8 cellular contexts compared by ENCODE assay signal in the genomic region with DNA sequence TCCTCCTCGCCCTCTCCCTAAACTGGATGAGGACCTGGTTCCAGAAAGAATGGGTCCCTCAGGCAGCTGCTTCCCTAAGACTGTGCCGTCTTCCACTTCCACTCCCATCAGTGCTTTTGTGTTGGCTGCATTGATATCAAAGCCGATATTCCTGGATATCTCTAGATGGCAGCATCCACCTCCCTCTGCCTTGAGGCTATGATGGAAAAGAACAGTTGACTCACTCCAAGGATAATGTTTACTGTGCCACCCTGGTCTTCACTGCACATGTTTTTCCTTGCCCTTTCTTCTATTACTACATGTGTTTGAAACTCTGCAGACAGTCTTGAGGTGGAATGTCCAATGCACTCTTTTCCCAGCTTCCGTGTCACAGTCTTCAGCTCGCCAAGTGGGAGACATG.
DNase-seq lines count a peak whose midpoint lies in the region; ATAC-seq and TF ChIP-seq lines count a peak whose summit lies in the region.

No MANE protein-coding gene starts in this region.

- DNase-seq in NCI-H146 (lab: John Stamatoyannopoulos, UW) (peak; percentile 44), chondrocyte (ENCODE audit: low spot score) (no peak), midbrain (lab: John Stamatoyannopoulos, UW) (peak; percentile 62), epidermal melanocyte (ENCODE audit: insufficient read length, low spot score) (no peak), cortex of kidney (lab: John Stamatoyannopoulos, UW) (no peak)

- H3K4me1 Mint-ChIP-seq in chondrocyte (ENCODE audit: low read depth) = peaks cover 9% of the 10 kb centered on the region

- H3K36me3 Mint-ChIP-seq in chondrocyte (ENCODE audit: low read depth) = no peaks in the 10 kb centered on the region

- ATAC-seq in HG03139 (IDR thresholded peaks at IDR 0.05; ENCODE audit: unreplicated experiment) (no peak), HG02973 (IDR thresholded peaks at IDR 0.05; ENCODE audit: unreplicated experiment) (no peak)

- H3K27ac Mint-ChIP-seq in chondrocyte (ENCODE audit: unreplicated experiment) = no peak overlapping the region

- no peak overlapping the region for H3K4me3 Mint-ChIP-seq in chondrocyte (ENCODE audit: unreplicated experiment)

- peaks cover 32% of the 10 kb centered on the region for H3K27me3 Mint-ChIP-seq in chondrocyte (ENCODE audit: low read depth)

- H3K9me3 Mint-ChIP-seq in chondrocyte (ENCODE audit: low read depth) = no peaks in the 10 kb centered on the region

- TF ChIP-seq CTCF in C4-2B (conservative IDR thresholded peaks at IDR 0.05) (peak; percentile 74), chondrocyte (IDR thresholded peaks at IDR 0.05) (peak; percentile 78)

- no peak overlapping the region for H3K27ac ChIP-seq in C4-2B

Comparison
In these comparisons a context has a peak if more than half of its experiments do, and no peak if none do; other contexts are left out.
1. DNase-seq: peak in NCI-H146 (single experiment) and midbrain (single experiment); none in chondrocyte (single experiment), epidermal melanocyte (single experiment) and cortex of kidney (single experiment).